In genomic region chr17:65559483-65559801, GRCh38 we compare ENCODE assay signal across 7 cellular contexts. TPM values are rescaled to one million over a fixed set of nuclear protein-coding genes. Genes with fewer than 3 reads are reported as not detected.
DNase-seq lines count a peak whose midpoint lies in the region; ATAC-seq and TF ChIP-seq lines count a peak whose summit lies in the region.

No MANE protein-coding gene starts in this region.

- TF ChIP-seq CTCF in HFFc6 (IDR thresholded peaks at IDR 0.05): no peak

- DNase-seq in HFFc6: no peak
- DNase-seq in activated CD8-positive, alpha-beta T cell treated with anti-CD3 and anti-CD28 coated beads, Interleukin-2, amount 10 ng/mL, durations not matched to agents 7 days and 5 days: no peak

- H3K9me3 Mint-ChIP-seq in HFFc6: no peaks in the 10 kb centered on the region
- H3K9me3 Mint-ChIP-seq in activated CD8-positive, alpha-beta T cell treated with anti-CD3 and anti-CD28 coated beads, Interleukin-2, amount 10 ng/mL, durations not matched to agents 7 days and 5 days (ENCODE audit: insufficient read depth): no peaks in the 10 kb centered on the region
- no peaks in the 10 kb centered on the region for H3K9me3 Mint-ChIP-seq in stimulated activated memory B cell treated with anti-CD40 and anti-IgM and Interleukin-4, amounts not matched to agents 10 μg/mL and 1 μg/mL and 100 μg/mL, for 72 hours

- no peak overlapping the region for H3K27ac Mint-ChIP-seq in HFFc6
- H3K27ac Mint-ChIP-seq in activated CD8-positive, alpha-beta T cell treated with anti-CD3 and anti-CD28 coated beads, Interleukin-2, amount 10 ng/mL, durations not matched to agents 7 days and 5 days: peak overlapping the region; percentile 29
- H3K27ac Mint-ChIP-seq in stimulated activated memory B cell treated with anti-CD40 and anti-IgM and Interleukin-4, amounts not matched to agents 10 μg/mL and 1 μg/mL and 100 μg/mL, for 72 hours: no peak overlapping the region

- no peaks in the 10 kb centered on the region for H3K9me3 ChIP-seq in iPS-18a (ENCODE audit: control insufficient read depth, low read depth, low read length)

- peaks cover 13% of the 10 kb centered on the region for H3K27me3 Mint-ChIP-seq in HFFc6 (ENCODE audit: insufficient read depth)
- H3K27me3 Mint-ChIP-seq in activated CD8-positive, alpha-beta T cell treated with anti-CD3 and anti-CD28 coated beads, Interleukin-2, amount 10 ng/mL, durations not matched to agents 7 days and 5 days (ENCODE audit: low read depth): peaks cover 3% of the 10 kb centered on the region
- H3K27me3 Mint-ChIP-seq in stimulated activated memory B cell treated with anti-CD40 and anti-IgM and Interleukin-4, amounts not matched to agents 10 μg/mL and 1 μg/mL and 100 μg/mL, for 72 hours: peaks cover 20% of the 10 kb centered on the region

- peak overlapping the region; percentile 73 for H3K9ac ChIP-seq in iPS-18a (ENCODE audit: low read length)

- peaks cover 22% of the 10 kb centered on the region for H3K36me3 ChIP-seq in iPS-18a (ENCODE audit: control insufficient read depth, low read depth, low read length)

- H3K27ac ChIP-seq in iPS-18a (ENCODE audit: low read length): no peak overlapping the region

- POLR2A ChIA-PET in activated CD8-positive, alpha-beta T cell treated with anti-CD3 and anti-CD28 coated beads, Interleukin-2, amount 10 ng/mL, durations not matched to agents 7 days and 5 days (lab: Charles Lee): interaction anchor here (0.6 to 1.0 kb wide), 2 partner anchors 295 to 1514 kb away, joined by 4 read pairs; no protein-coding TSS in a partner anchor

- CTCF ChIA-PET in activated CD8-positive, alpha-beta T cell treated with anti-CD3 and anti-CD28 coated beads, Interleukin-2, amount 10 ng/mL, durations not matched to agents 7 days and 5 days (lab: Charles Lee): interaction anchor here (0.8 to 4.7 kb wide), 3 partner anchors 20 to 328 kb away, joined by 3 to 41 read pairs (median 4); no protein-coding TSS in a partner anchor

- H3K36me3 Mint-ChIP-seq in HFFc6 (ENCODE audit: low read depth): no peaks in the 10 kb centered on the region
- no peaks in the 10 kb centered on the region for H3K36me3 Mint-ChIP-seq in activated CD8-positive, alpha-beta T cell treated with anti-CD3 and anti-CD28 coated beads, Interleukin-2, amount 10 ng/mL, durations not matched to agents 7 days and 5 days (ENCODE audit: low read depth)
- H3K36me3 Mint-ChIP-seq in stimulated activated memory B cell treated with anti-CD40 and anti-IgM and Interleukin-4, amounts not matched to agents 10 μg/mL and 1 μg/mL and 100 μg/mL, for 72 hours: no peaks in the 10 kb centered on the region

- H3K4me3 ChIP-seq in iPS-18a (ENCODE audit: low read length): peak overlapping the region; percentile 96

- peak overlapping the region; percentile 77 for H3K4me3 Mint-ChIP-seq in HFFc6
- no peak overlapping the region for H3K4me3 Mint-ChIP-seq in activated CD8-positive, alpha-beta T cell treated with anti-CD3 and anti-CD28 coated beads, Interleukin-2, amount 10 ng/mL, durations not matched to agents 7 days and 5 days
- peak overlapping the region; percentile 63 for H3K4me3 Mint-ChIP-seq in stimulated activated memory B cell treated with anti-CD40 and anti-IgM and Interleukin-4, amounts not matched to agents 10 μg/mL and 1 μg/mL and 100 μg/mL, for 72 hours

- H3K4me1 ChIP-seq in iPS-18a (ENCODE audit: control insufficient read depth, low read depth, low read length): peaks cover 30% of the 10 kb centered on the region

- no peak for ATAC-seq in activated CD8-positive, alpha-beta T cell treated with anti-CD3 and anti-CD28 coated beads, Interleukin-2, amount 10 ng/mL, durations not matched to agents 7 days and 5 days
- no peak for ATAC-seq in stimulated activated memory B cell treated with anti-CD40 and anti-IgM and Interleukin-4, amounts not matched to agents 10 μg/mL and 1 μg/mL and 100 μg/mL, for 72 hours
- ATAC-seq in GM18868 (IDR thresholded peaks at IDR 0.05; ENCODE audit: unreplicated experiment) (no peak), HG03095 (IDR thresholded peaks at IDR 0.05; ENCODE audit: unreplicated experiment) (no peak), GM19035 (IDR thresholded peaks at IDR 0.05; ENCODE audit: unreplicated experiment) (no peak)

- H3K4me1 Mint-ChIP-seq in HFFc6 (ENCODE audit: low read depth): peaks cover 16% of the 10 kb centered on the region
- peaks cover 23% of the 10 kb centered on the region for H3K4me1 Mint-ChIP-seq in activated CD8-positive, alpha-beta T cell treated with anti-CD3 and anti-CD28 coated beads, Interleukin-2, amount 10 ng/mL, durations not matched to agents 7 days and 5 days (ENCODE audit: low read depth)
- peaks cover 33% of the 10 kb centered on the region for H3K4me1 Mint-ChIP-seq in stimulated activated memory B cell treated with anti-CD40 and anti-IgM and Interleukin-4, amounts not matched to agents 10 μg/mL and 1 μg/mL and 100 μg/mL, for 72 hours

- peaks cover 20% of the 10 kb centered on the region for H3K27me3 ChIP-seq in iPS-18a (ENCODE audit: control insufficient read depth, insufficient read depth, low read length)

RNA-seq across cellular contexts. Expression of gene AXIN2, which starts 2.0 kb away (rescaled TPM):
- under 1 TPM; 0.17 to 0.57 (median 0.39) TPM for total RNA-seq in HFFc6 (2021; fragmentation: NEBNext Ultra II Directional; extraction: Animal tissue kit (Norgen Biotek cat#: 25700))
- total RNA-seq in activated CD8-positive, alpha-beta T cell treated with anti-CD3 and anti-CD28 coated beads, Interleukin-2, amount 10 ng/mL, durations not matched to agents 7 days and 5 days: 1 to 10 TPM; 4.7 to 5.3 TPM
